8 cellular contexts compared by ENCODE assay signal in the genomic region with DNA sequence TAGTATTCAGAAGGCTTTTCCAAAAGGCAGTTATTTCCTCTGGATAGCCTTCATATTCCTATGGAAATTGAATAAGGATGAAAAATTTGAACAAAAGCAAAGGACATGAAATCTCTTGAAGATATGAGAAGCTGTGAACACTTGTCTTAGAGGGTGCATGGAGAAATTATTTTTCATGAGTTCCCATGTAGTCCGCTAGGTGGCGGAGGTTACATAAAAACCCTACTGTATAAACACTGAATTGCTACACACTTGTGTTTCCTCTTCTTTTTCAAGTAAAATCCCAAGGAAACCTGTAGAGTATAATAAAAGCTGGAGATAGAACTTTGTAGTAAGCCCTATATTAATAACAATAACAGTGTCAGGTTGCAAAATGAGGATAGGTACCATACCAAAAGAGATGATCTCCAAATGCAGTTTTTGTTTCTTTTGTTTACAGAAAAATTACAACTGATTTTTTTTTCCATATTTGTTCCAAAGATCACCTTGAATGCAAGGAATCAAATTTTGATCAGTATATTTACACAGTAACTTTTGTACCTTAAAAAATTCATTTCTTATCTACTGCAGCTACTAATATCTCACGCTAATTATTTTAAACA. TPM values are rescaled to one million over a fixed set of nuclear protein-coding genes. Genes with fewer than 3 reads are reported as not detected.
DNase-seq lines count a peak whose midpoint lies in the region; ATAC-seq, FAIRE-seq and TF ChIP-seq lines count a peak whose summit lies in the region.

No MANE protein-coding gene starts in this region.

- peak; percentile 76 for ATAC-seq in HG03432 (IDR thresholded peaks at IDR 0.05; ENCODE audit: unreplicated experiment)
- ATAC-seq in GM18907 (IDR thresholded peaks at IDR 0.05; ENCODE audit: unreplicated experiment) = no peak
- ATAC-seq in HG03097 (IDR thresholded peaks at IDR 0.05; ENCODE audit: low FRiP score, unreplicated experiment) = no peak

- no peak overlapping the region for H2BK15ac ChIP-seq in mesendoderm (replicated peaks; ENCODE audit: low read depth)

- no peak for FAIRE-seq in RCC 7860 (lab: Jason Lieb, UNC)

- no peak overlapping the region for H3K4ac ChIP-seq in mesendoderm (ENCODE audit: low read depth, low read length)

- no peak overlapping the region for H4K8ac ChIP-seq in mesendoderm (ENCODE audit: low read depth, low read length)

- H4K5ac ChIP-seq in mesendoderm (ENCODE audit: low read length) = no peak overlapping the region

- no peak overlapping the region for H2BK120ac ChIP-seq in mesendoderm (ENCODE audit: low read depth, low read length)

- no peaks in the 10 kb centered on the region for H3K4me1 ChIP-seq in mesendoderm (ENCODE audit: control insufficient read depth, low read depth, low read length)

- no peak overlapping the region for H3K9ac ChIP-seq in mesendoderm (ENCODE audit: low read length)

- peak; percentile 71 for TF ChIP-seq CTCF in choroid plexus epithelial cell (conservative IDR thresholded peaks at IDR 0.05; ENCODE audit: low read depth, low read length)

- no peak overlapping the region for H2BK5ac ChIP-seq in mesendoderm (ENCODE audit: low read length)

- H3K56ac ChIP-seq in mesendoderm (ENCODE audit: low read length) = no peak overlapping the region

- H3K18ac ChIP-seq in mesendoderm (ENCODE audit: low read length) = no peak overlapping the region

- no peak overlapping the region for H3K4me3 ChIP-seq in choroid plexus epithelial cell (ENCODE audit: low read depth, low read length)
- H3K4me3 ChIP-seq in mesendoderm (ENCODE audit: low read length) = no peak overlapping the region

- H3K27ac ChIP-seq in mesendoderm (ENCODE audit: low read depth, low read length) = no peak overlapping the region

- H3K27me3 ChIP-seq in mesendoderm (ENCODE audit: insufficient read depth, low read length, poor library complexity) = no peaks in the 10 kb centered on the region

- H3K4me2 ChIP-seq in mesendoderm (ENCODE audit: low read length) = no peak overlapping the region

- H3K36me3 ChIP-seq in mesendoderm (ENCODE audit: control insufficient read depth, insufficient read depth, low read length) = no peaks in the 10 kb centered on the region

- H3K79me2 ChIP-seq in mesendoderm (ENCODE audit: control insufficient read depth, insufficient read depth, low read length) = no peaks in the 10 kb centered on the region

- no peak overlapping the region for H2AK5ac ChIP-seq in mesendoderm (ENCODE audit: low read length)

- H3K23ac ChIP-seq in mesendoderm (ENCODE audit: low read length) = no peak overlapping the region

- no peaks in the 10 kb centered on the region for H3K79me1 ChIP-seq in mesendoderm (ENCODE audit: low read length)

- DNase-seq in stimulated activated CD4-positive, alpha-beta T cell treated with anti-CD3 and anti-CD28 coated beads, Interleukin-15, amount 100 ng/mL, for 24 hours = peak; percentile 32
- no peak for DNase-seq in stimulated activated CD4-positive, alpha-beta T cell treated with anti-CD3 and anti-CD28 coated beads, Interleukin-12 subunit alpha, Interleukin-12 subunit beta, amount 100 ng/mL, for 4 hours
- DNase-seq in RCC 7860 (ENCODE audit: low spot score) = peak; percentile 4
- peak; percentile 76 for DNase-seq in choroid plexus epithelial cell (ENCODE audit: low read depth)
- peak; percentile 46 for DNase-seq in mesendoderm

- 100% methylated on average over 1 of the region's 3 CpGs for WGBS in mesendoderm (ENCODE audit: extremely low coverage, insufficient coverage, low lambda C conversion rate)

RNA-seq across cellular contexts. Expression of a gene that starts 37.8 kb away (rescaled TPM):
- not detected for polyA plus RNA-seq in mesendoderm (2013, experiment 1 of 2)
- polyA plus RNA-seq in mesendoderm (2013, experiment 2 of 2) = not detected

RNA-seq across cellular contexts. Expression of a gene that starts 57.8 kb away (rescaled TPM):
- not detected for polyA plus RNA-seq in mesendoderm (2013, experiment 1 of 2)
- not detected for polyA plus RNA-seq in mesendoderm (2013, experiment 2 of 2)
